10 cellular contexts compared by ENCODE assay signal in the genomic region with DNA sequence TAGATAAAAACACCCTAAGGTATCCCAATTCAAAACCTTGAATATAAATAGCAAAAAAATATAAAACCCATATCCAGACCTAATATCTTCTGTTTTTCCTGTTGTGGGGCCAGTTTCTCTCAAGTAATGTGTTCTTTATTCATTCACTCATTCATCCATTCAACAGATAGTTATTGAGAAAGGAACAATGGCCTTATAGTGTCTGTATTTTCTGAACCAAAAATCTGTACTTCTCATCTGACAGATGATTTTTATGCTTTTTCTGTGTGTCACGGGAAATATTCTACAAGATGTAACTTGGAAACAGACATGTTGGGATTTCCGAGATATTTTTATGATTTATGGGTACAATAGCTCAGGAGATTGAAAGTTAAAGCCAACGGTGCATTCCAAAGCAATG. TPM values are rescaled to one million over a fixed set of nuclear protein-coding genes. Genes with fewer than 3 reads are reported as not detected.
"Had no signal": no experiment of that assay in that cellular context is flagged by ENCODE, and none has a peak within 500 bp of the region (broad histone marks: within the 10 kb centered on the region; RNA-seq: fewer than 3 reads in every experiment).

No MANE protein-coding gene starts in this region.

- H3K4me3 ChIP-seq: GM23338 had no signal

- DNase-seq: H9, HCEC 1CT, KBM-7 had no signal

- H3K27ac ChIP-seq: HL-60 had no signal

- FAIRE-seq: H1, H54, HepG2 had no signal

- ATAC-seq: HepG2 had no signal

RNA-seq across cellular contexts. Expression of gene ACOD1, which starts 5.6 kb away (rescaled TPM):
- total RNA-seq: GM23338, H1, H9, HepG2, HT1080 had no signal
- polyA plus RNA-seq: GM23338, H1, HepG2, IgD-negative memory B cell had no signal
